Comparison of ENCODE assay signal across 21 cellular contexts in genomic region chr11:31069447-31070205, GRCh38.
"Had no signal": no experiment of that assay in that cellular context is flagged by ENCODE, and none has a peak within 500 bp of the region (broad histone marks: within the 10 kb centered on the region; RNA-seq: fewer than 3 reads in every experiment).

No MANE protein-coding gene starts in this region.

- H3K4me1 ChIP-seq: psoas muscle, spleen, testis, tibial nerve, upper lobe of right lung had no signal

- H3K4me3 ChIP-seq: coronary artery, hepatocyte, psoas muscle, spleen, testis, tibial nerve, upper lobe of right lung had no signal

- H3K27ac ChIP-seq: coronary artery, hepatocyte, psoas muscle, spleen, testis, tibial nerve, upper lobe of right lung had no signal

- H3K9me3 ChIP-seq: psoas muscle, spleen, testis, tibial nerve, upper lobe of right lung had no signal

- H3K9me3 Mint-ChIP-seq: nephron progenitor cell; stimulated activated memory B cell treated with anti-CD40 and anti-IgM and Interleukin-4, amounts not matched to agents 10 μg/mL and 1 μg/mL and 100 μg/mL, for 72 hours; stimulated activated naive CD8-positive, alpha-beta T cell treated with anti-CD3 and anti-CD28 coated beads, Interleukin-15, Interleukin-2, amounts not matched to agents 100 ng/mL and 50 ng/mL, for 24 hours had no signal

- H3K27me3 Mint-ChIP-seq: naive thymus-derived CD4-positive, alpha-beta T cell; stimulated activated memory B cell treated with anti-CD40 and anti-IgM and Interleukin-4, amounts not matched to agents 10 μg/mL and 1 μg/mL and 100 μg/mL, for 72 hours; stimulated activated naive CD8-positive, alpha-beta T cell treated with anti-CD3 and anti-CD28 coated beads, Interleukin-15, Interleukin-2, amounts not matched to agents 100 ng/mL and 50 ng/mL, for 24 hours had no signal

- H3K36me3 Mint-ChIP-seq: naive thymus-derived CD4-positive, alpha-beta T cell; stimulated activated memory B cell treated with anti-CD40 and anti-IgM and Interleukin-4, amounts not matched to agents 10 μg/mL and 1 μg/mL and 100 μg/mL, for 72 hours had no signal

- H3K4me1 Mint-ChIP-seq: naive thymus-derived CD4-positive, alpha-beta T cell; nephron progenitor cell; stimulated activated memory B cell treated with anti-CD40 and anti-IgM and Interleukin-4, amounts not matched to agents 10 μg/mL and 1 μg/mL and 100 μg/mL, for 72 hours had no signal

- DNase-seq: effector CD8-positive, alpha-beta T cell; foreskin melanocyte; head of caudate nucleus; mammary epithelial cell; naive thymus-derived CD4-positive, alpha-beta T cell; nephron progenitor cell; psoas muscle; retina; spleen; stimulated activated CD4-positive, alpha-beta T cell treated with anti-CD3 and anti-CD28 coated beads, Interleukin-15, amount 100 ng/mL, for 24 hours; stimulated activated CD4-positive, alpha-beta T cell treated with anti-CD3 and anti-CD28 coated beads, Interleukin-1b, Interleukin-23, amount 100 ng/mL, for 48 hours; stimulated activated CD4-positive, alpha-beta T cell treated with anti-CD3 and anti-CD28 coated beads, Interleukin-4, amount 100 ng/mL, for 24 hours; testis; upper lobe of right lung had no signal

- H3K27ac Mint-ChIP-seq: naive thymus-derived CD4-positive, alpha-beta T cell; nephron progenitor cell; stimulated activated memory B cell treated with anti-CD40 and anti-IgM and Interleukin-4, amounts not matched to agents 10 μg/mL and 1 μg/mL and 100 μg/mL, for 72 hours; stimulated activated naive CD8-positive, alpha-beta T cell treated with anti-CD3 and anti-CD28 coated beads, Interleukin-15, Interleukin-2, amounts not matched to agents 100 ng/mL and 50 ng/mL, for 24 hours had no signal

- H3K4me3 Mint-ChIP-seq: naive thymus-derived CD4-positive, alpha-beta T cell; nephron progenitor cell; stimulated activated memory B cell treated with anti-CD40 and anti-IgM and Interleukin-4, amounts not matched to agents 10 μg/mL and 1 μg/mL and 100 μg/mL, for 72 hours; stimulated activated naive CD8-positive, alpha-beta T cell treated with anti-CD3 and anti-CD28 coated beads, Interleukin-15, Interleukin-2, amounts not matched to agents 100 ng/mL and 50 ng/mL, for 24 hours had no signal

- ATAC-seq: left lobe of liver; naive thymus-derived CD4-positive, alpha-beta T cell; psoas muscle; sciatic nerve; stimulated activated memory B cell treated with anti-CD40 and anti-IgM and Interleukin-4, amounts not matched to agents 10 μg/mL and 1 μg/mL and 100 μg/mL, for 72 hours; upper lobe of right lung had no signal

- H3K4me2 ChIP-seq: hepatocyte had no signal
